ENCODE assay signal across 8 cellular contexts in the genomic region with DNA sequence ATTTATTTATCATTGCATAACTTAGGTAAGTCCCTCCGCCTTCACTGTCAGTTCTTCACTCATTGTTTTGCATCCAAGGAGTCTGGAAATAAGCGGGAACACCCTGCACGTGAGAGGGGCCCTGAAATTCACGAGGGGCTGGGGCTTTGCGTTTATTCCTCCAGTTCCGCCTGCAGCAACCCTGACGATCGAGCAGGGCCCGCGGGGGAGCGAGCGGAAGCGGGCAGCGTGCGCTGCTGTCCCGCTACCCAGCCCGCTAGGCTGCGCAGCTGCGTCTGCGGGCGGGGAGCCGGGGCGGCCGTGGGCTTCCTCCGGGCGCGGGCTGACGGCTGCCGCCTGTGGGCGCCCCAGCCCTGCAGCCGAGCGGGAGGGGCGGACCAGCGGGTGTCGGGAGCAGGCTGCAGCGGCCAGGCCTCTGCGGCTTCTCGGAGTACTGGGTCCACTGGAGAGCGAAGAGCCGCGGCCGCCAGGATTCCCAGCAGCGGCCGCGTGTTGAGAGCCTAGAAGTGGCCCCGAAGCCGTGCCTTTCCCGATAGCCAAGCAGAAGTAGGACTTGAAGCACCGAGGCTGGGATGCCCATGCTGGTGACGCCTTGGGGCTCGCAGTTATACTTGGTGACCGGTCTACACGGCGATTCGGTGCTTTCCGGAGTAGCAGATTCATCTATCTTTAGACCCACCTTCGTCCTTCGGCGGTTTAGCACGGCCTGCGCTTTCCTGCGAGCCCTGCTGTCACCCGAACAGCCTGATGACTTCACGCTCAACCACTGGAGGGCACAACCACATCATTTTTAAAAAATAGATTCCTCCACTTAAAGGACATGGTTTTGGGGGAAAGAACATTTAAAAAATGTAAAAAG. TPM values are rescaled to one million over a fixed set of nuclear protein-coding genes. Genes with fewer than 3 reads are reported as not detected.
DNase-seq lines count a peak whose midpoint lies in the region; ATAC-seq and TF ChIP-seq lines count a peak whose summit lies in the region.

No MANE protein-coding gene starts in this region.

- peak; percentile 67 for TF ChIP-seq CTCF in 22Rv1 (IDR thresholded peaks at IDR 0.05)

- ATAC-seq in GM18508 (IDR thresholded peaks at IDR 0.05; ENCODE audit: insufficient read depth, unreplicated experiment) = peak; percentile 76
- ATAC-seq in HG03025 (IDR thresholded peaks at IDR 0.05; ENCODE audit: low FRiP score, unreplicated experiment) = peak; percentile 78
- peak; percentile 92 for ATAC-seq in activated CD4-positive, alpha-beta T cell treated with anti-CD3 and anti-CD28 coated beads for 36 hours
- ATAC-seq in left colon = peak; percentile 90

- H3K9me3 Mint-ChIP-seq in activated CD4-positive, alpha-beta T cell treated with anti-CD3 and anti-CD28 coated beads for 36 hours (ENCODE audit: low read depth) = no peaks in the 10 kb centered on the region

- peaks cover 12% of the 10 kb centered on the region for H3K4me1 Mint-ChIP-seq in activated CD4-positive, alpha-beta T cell treated with anti-CD3 and anti-CD28 coated beads for 36 hours

- no peak overlapping the region for H3K27ac Mint-ChIP-seq in activated CD4-positive, alpha-beta T cell treated with anti-CD3 and anti-CD28 coated beads for 36 hours

- peaks cover 5% of the 10 kb centered on the region for H3K27me3 Mint-ChIP-seq in activated CD4-positive, alpha-beta T cell treated with anti-CD3 and anti-CD28 coated beads for 36 hours

- intact Hi-C loops in activated CD4-positive, alpha-beta T cell treated with anti-CD3 and anti-CD28 coated beads for 36 hours (cut with DNase I, micrococcal nuclease) = loop anchor here (1.0 to 5.0 kb wide), 9 partner anchors 112 to 766 kb away; a partner anchor contains a TSS
- intact Hi-C loops in left colon (cut with DNase I, micrococcal nuclease) = no loop called here

- H3K27ac ChIP-seq in 22Rv1 = no peak overlapping the region
- H3K27ac ChIP-seq in cingulate gyrus (ENCODE audit: low read depth, low read length) = peak overlapping the region; percentile 84

- peak overlapping the region; percentile 54 for H3K4me3 Mint-ChIP-seq in activated CD4-positive, alpha-beta T cell treated with anti-CD3 and anti-CD28 coated beads for 36 hours

- DNase-seq in NCI-H2227 (lab: John Stamatoyannopoulos, UW; ENCODE audit: unreplicated experiment) = peak; percentile 69
- peak; percentile 78 for DNase-seq in activated CD4-positive, alpha-beta T cell treated with anti-CD3 and anti-CD28 coated beads for 36 hours
- DNase-seq in left colon = peak; percentile 34 to 55
- DNase-seq in stimulated activated CD4-positive, alpha-beta T cell treated with anti-CD3 and anti-CD28 coated beads, Interleukin-2, amount 100 ng/mL, for 24 hours = peak; percentile 63 to 65

- CTCF ChIA-PET in activated CD4-positive, alpha-beta T cell treated with anti-CD3 and anti-CD28 coated beads for 36 hours (lab: Charles Lee) = interaction anchor here (0.6 to 2.2 kb wide), 5 partner anchors 11 to 403 kb away, joined by 3 to 7 read pairs (median 4); no protein-coding TSS in a partner anchor

- POLR2A ChIA-PET in activated CD4-positive, alpha-beta T cell treated with anti-CD3 and anti-CD28 coated beads for 36 hours (lab: Charles Lee) = no interaction called here

- H3K36me3 Mint-ChIP-seq in activated CD4-positive, alpha-beta T cell treated with anti-CD3 and anti-CD28 coated beads for 36 hours (ENCODE audit: low read depth) = no peaks in the 10 kb centered on the region

RNA-seq across cellular contexts. Expression of a gene that starts 32.9 kb away (rescaled TPM):
- total RNA-seq in activated CD4-positive, alpha-beta T cell treated with anti-CD3 and anti-CD28 coated beads for 36 hours = 10 to 100 TPM; 33.5 to 37.1 TPM
- total RNA-seq in left colon = 1 to 10 TPM; 3.3 to 4.5 TPM

Comparison
In these comparisons a context has a peak if more than half of its experiments do, and no peak if none do; other contexts are left out.
1. RNA of a gene that starts 32.9 kb away (total RNA-seq): 33.5 to 37.1 TPM in activated CD4-positive, alpha-beta T cell treated with anti-CD3 and anti-CD28 coated beads for 36 hours; 3.3 to 4.5 TPM in left colon; every median in the first group is over 4 times any median in the second.
2. intact Hi-C loops: an anchor here in activated CD4-positive, alpha-beta T cell treated with anti-CD3 and anti-CD28 coated beads for 36 hours (1.0 to 5.0 kb wide); none called in left colon.
3. Peak in every context shown above with its lines, with median percentiles within 50 percentile points of each other: ATAC-seq and DNase-seq.